8 cellular contexts compared by ENCODE assay signal in genomic region chr12:122527478-122527944, GRCh38. TPM values are rescaled to one million over a fixed set of nuclear protein-coding genes. Genes with fewer than 3 reads are reported as not detected.
A peak's percentile ranks its signal among the peaks of the same experiment; 100 is the strongest.
DNase-seq lines count a peak whose midpoint lies in the region; ATAC-seq, FAIRE-seq and TF ChIP-seq lines count a peak whose summit lies in the region.

No MANE protein-coding gene starts in this region.

- H3K36me3 ChIP-seq in right atrium auricular region (peaks cover 9% of the 10 kb centered on the region), small intestine (ENCODE audit: control insufficient read depth in 2 of 2, insufficient read depth in 2 of 2, low read length in 2 of 2) (peaks cover 0 to 3% of the 10 kb centered on the region in 2 donors)

- ATAC-seq in GM18907 (IDR thresholded peaks at IDR 0.05; ENCODE audit: unreplicated experiment) (no peak), GM18861 (IDR thresholded peaks at IDR 0.05; ENCODE audit: unreplicated experiment) (no peak), HG03457 (IDR thresholded peaks at IDR 0.05; ENCODE audit: unreplicated experiment) (no peak)

- H3K4me3 ChIP-seq in LNCaP clone FGC (ENCODE audit: low read depth, low read length) = peak overlapping the region; percentile 95
- H3K4me3 ChIP-seq in right atrium auricular region = peak overlapping the region; percentile 49 to 70
- H3K4me3 ChIP-seq in small intestine (ENCODE audit: low read depth in 1 of 2, low read length in 2 of 2) = peak overlapping the region; percentile 43 to 65

- H3K4me1 ChIP-seq in right atrium auricular region (peaks cover 0 to 40% of the 10 kb centered on the region in 2 donors), small intestine (ENCODE audit: control insufficient read depth in 2 of 2, insufficient read depth in 1 of 2, low read depth in 1 of 2, low read length in 1 of 2) (peaks cover 0 to 8% of the 10 kb centered on the region in 2 donors)

- FAIRE-seq in small intestine (lab: Jason Lieb, UNC) = no peak

- TF ChIP-seq CTCF in LNCaP clone FGC (IDR thresholded peaks at IDR 0.05; ENCODE audit: control insufficient read depth, extremely low read depth, insufficient read depth) (no peak), right atrium auricular region (IDR thresholded peaks at IDR 0.05) (no peak)

- WGBS in small intestine, 3 donors = 0 to 1% (median 0%) methylated on average over 21 of the region's 21 CpGs

- DNase-seq in ELR (ENCODE audit: low read depth) (peak; percentile 58), LNCaP clone FGC (ENCODE audit: low read depth) (no peak), right atrium auricular region (ENCODE audit: low spot score) (no peak), small intestine (peak; percentile 49)
- DNase-seq in activated CD4-positive, alpha-beta T cell treated with anti-CD3 and anti-CD28 coated beads, Interleukin-2, amount 50 U/mL, for 1 hour = peak; percentile 23

- H3K27ac ChIP-seq in right atrium auricular region (peak overlapping the region; percentile 5 to 98), small intestine (ENCODE audit: low read depth in 1 of 2, low read length in 1 of 2) (peak overlapping the region in 1 of 2 donors; percentile 84)

- H3K27me3 ChIP-seq in right atrium auricular region = no peaks in the 10 kb centered on the region
- no peaks in the 10 kb centered on the region for H3K27me3 ChIP-seq in small intestine (ENCODE audit: control insufficient read depth in 2 of 2, insufficient read depth in 2 of 2, low read length in 2 of 2)

- H3K9me3 ChIP-seq in right atrium auricular region (no peaks in the 10 kb centered on the region), small intestine (ENCODE audit: control insufficient read depth, low read depth) (no peaks in the 10 kb centered on the region)

RNA-seq across cellular contexts. Expression of gene KNTC1, which starts 0.5 kb away (rescaled TPM):
- total RNA-seq in right atrium auricular region = 1 to 10 TPM; 2.2 to 3.0 TPM
- polyA plus RNA-seq in small intestine = 10 to 100 TPM in 1 of 3 donors, 1 to 10 TPM in 2; 1.9 to 12.5 (median 5.1) TPM

RNA-seq across cellular contexts. Expression of gene RSRC2, which starts 0.8 kb away (rescaled TPM):
- 10 to 100 TPM; 35.6 to 36.6 TPM for total RNA-seq in right atrium auricular region
- 10 to 100 TPM; 38.1 to 44.7 (median 40.0) TPM for polyA plus RNA-seq in small intestine

RNA-seq across cellular contexts. Expression of gene ZCCHC8, which starts 26.8 kb away (rescaled TPM):
- total RNA-seq in right atrium auricular region = 1 to 10 TPM; 7.5 to 9.6 TPM
- 10 to 100 TPM; 14.6 to 23.9 (median 18.0) TPM for polyA plus RNA-seq in small intestine

Comparison
In these comparisons a context has a peak if more than half of its experiments do, and no peak if none do; other contexts are left out.
1. DNase-seq: peak in ELR (single experiment), activated CD4-positive, alpha-beta T cell treated with anti-CD3 and anti-CD28 coated beads, Interleukin-2, amount 50 U/mL, for 1 hour (single experiment) and small intestine (single experiment); none in LNCaP clone FGC (single experiment) and right atrium auricular region (single experiment).
2. Peak in every context shown above with its lines, with median percentiles within 50 percentile points of each other: H3K4me3 ChIP-seq.